29 cellular contexts compared by ENCODE assay signal in genomic region chr12:43100231-43100630, GRCh38.
"Had no signal": no experiment of that assay in that cellular context is flagged by ENCODE, and none has a peak within 500 bp of the region (broad histone marks: within the 10 kb centered on the region; RNA-seq: fewer than 3 reads in every experiment).

No MANE protein-coding gene starts in this region.

- H3K4me3 ChIP-seq: cardiac muscle cell had no signal

- ATAC-seq: activated CD8-positive, alpha-beta T cell treated with anti-CD3 and anti-CD28 coated beads for 36 hours; activated naive CD8-positive, alpha-beta T cell treated with anti-CD3 and anti-CD28 coated beads, Interleukin-2, amount 50 U/mL, for 24 hours; activated T-cell treated with anti-CD3 and anti-CD28 coated beads, Interleukin-2, amount 50 U/mL, for 4 hours; activated T-cell treated with anti-CD3 and anti-CD28 coated beads, Interleukin-2, amount 50 U/mL, for 72 hours; activated T-helper 17 cell treated with anti-CD3 and anti-CD28 coated beads, Interleukin-2, amount 50 U/mL, for 72 hours had no signal

- H3K27me3 ChIP-seq: cardiac muscle cell had no signal

- DNase-seq: activated B cell treated with CpG ODN at 0.5 μM for 24 hours; activated CD4-positive, alpha-beta memory T cell treated with anti-CD3 and anti-CD28 coated beads for 36 hours; activated CD4-positive, alpha-beta T cell treated with anti-CD3 and anti-CD28 coated beads for 4 hours; activated CD4-positive, alpha-beta T cell treated with anti-CD3 and anti-CD28 coated beads, Interleukin-2, amount 10 ng/mL, durations not matched to agents 24 days and 14 days; activated CD4-positive, alpha-beta T cell treated with anti-CD3 and anti-CD28 coated beads, Interleukin-2, amount 50 U/mL, for 1 hour; activated CD4-positive, alpha-beta T cell treated with anti-CD3 and anti-CD28 coated beads, Interleukin-2, amount 50 U/mL, for 4 hours; activated CD4-positive, CD25-positive, alpha-beta regulatory T cell treated with anti-CD3 and anti-CD28 coated beads, Interleukin-2, amount 50 U/mL, for 72 hours; activated CD8-positive, alpha-beta memory T cell treated with anti-CD3 and anti-CD28 coated beads, Interleukin-2, amount 50 U/mL, for 4 hours; activated CD8-positive, alpha-beta T cell treated with anti-CD3 and anti-CD28 coated beads for 36 hours; activated effector memory CD4-positive, alpha-beta T cell treated with anti-CD3 and anti-CD28 coated beads, Interleukin-2, amount 50 U/mL, for 16 hours; activated gamma-delta T cell treated with Interleukin-2 at 50 U/mL for 16 hours; activated naive CD4-positive, alpha-beta T cell treated with anti-CD3 and anti-CD28 coated beads, Interleukin-2, amount 10 ng/mL, durations not matched to agents 7 days and 5 days; activated naive CD4-positive, alpha-beta T cell treated with Interleukin-2 at 50 U/mL for 16 hours; activated naive CD8-positive, alpha-beta T cell treated with anti-CD3 and anti-CD28 coated beads, Interleukin-2, amount 10 ng/mL, durations not matched to agents 7 days and 5 days; activated naive CD8-positive, alpha-beta T cell treated with anti-CD3 and anti-CD28 coated beads, Interleukin-2, amount 50 U/mL, for 24 hours; activated T-cell treated with anti-CD3 and anti-CD28 coated beads for 4 hours; activated T-cell treated with anti-CD3 and anti-CD28 coated beads, Interleukin-2, amount 50 U/mL, for 1 hour; activated T-cell treated with anti-CD3 and anti-CD28 coated beads, Interleukin-2, amount 50 U/mL, for 4 hours; activated T-cell treated with anti-CD3 and anti-CD28 coated beads, Interleukin-2, amount 50 U/mL, for 72 hours; amniotic stem cell; aorta; caudate nucleus; cerebellar nuclear complex; T-helper 1 cell; T-helper 2 cell; T-helper 9 cell had no signal

- H3K27ac ChIP-seq: cardiac muscle cell, VCaP had no signal

- H3K36me3 ChIP-seq: cardiac muscle cell had no signal
